ENCODE assay signal across 8 cellular contexts in genomic region chr6:107957165-107957908, GRCh38. TPM values are rescaled to one million over a fixed set of nuclear protein-coding genes. Genes with fewer than 3 reads are reported as not detected.
DNase-seq lines count a peak whose midpoint lies in the region; ATAC-seq, FAIRE-seq and TF ChIP-seq lines count a peak whose summit lies in the region.

No MANE protein-coding gene starts in this region.

- no peaks in the 10 kb centered on the region for H3K36me3 ChIP-seq in kidney (ENCODE audit: control insufficient read depth in 1 of 2, insufficient read depth in 2 of 2, low read length in 2 of 2)

- peak overlapping the region; percentile 92 for H3K27ac ChIP-seq in VCaP
- peak overlapping the region; percentile 70 for H3K27ac ChIP-seq in caudate nucleus (ENCODE audit: low read depth, low read length)
- H3K27ac ChIP-seq in kidney (ENCODE audit: low read depth in 2 of 2, low read length in 2 of 2), result peak overlapping the region; percentile 84 to 90

- DNase-seq in LHCN-M2 (ENCODE audit: low read depth) (peak; percentile 87), caudate nucleus (lab: John Stamatoyannopoulos, UW) (peak in 35 of 61 donors; percentile 6 to 66 (median 41)), kidney (peak; percentile 79), NCI-H187 treated with DMSO at 0.1 percent for 48 hours (lab: John Stamatoyannopoulos, UW) (no peak)
- DNase-seq in stimulated activated CD4-positive, alpha-beta T cell treated with anti-CD3 and anti-CD28 coated beads, Interleukin-15, amount 100 ng/mL, for 24 hours, result peak; percentile 79

- no peaks in the 10 kb centered on the region for H3K9me3 ChIP-seq in kidney (ENCODE audit: control insufficient read depth in 1 of 2, low read length in 2 of 2)

- TF ChIP-seq CTCF in VCaP (conservative IDR thresholded peaks at IDR 0.05), result no peak
- no peak for TF ChIP-seq CTCF in kidney (IDR thresholded peaks at IDR 0.05; ENCODE audit: borderline replicate concordance, extremely low read depth, insufficient read depth)

- no peak for FAIRE-seq in kidney (lab: Jason Lieb, UNC)

- intact Hi-C loops in kidney (cut with DNase I), result no loop called here

- H3K4me3 ChIP-seq in GM08714 (ENCODE audit: low read length) (peak overlapping the region; percentile 91), kidney (ENCODE audit: low read length in 2 of 2) (peak overlapping the region; percentile 91)

- H3K9ac ChIP-seq in kidney (ENCODE audit: low read length in 2 of 2), result peak overlapping the region; percentile 57 to 68

- H3K4me1 ChIP-seq in kidney (ENCODE audit: control insufficient read depth in 1 of 2, insufficient read depth in 1 of 2, low read depth in 1 of 2, low read length in 2 of 2), result peaks cover 3 to 5% of the 10 kb centered on the region in 2 donors

- peak; percentile 33 for ATAC-seq in GM21737 (IDR thresholded peaks at IDR 0.05; ENCODE audit: unreplicated experiment)

RNA-seq across cellular contexts. Expression of gene SEC63, which starts 0.7 kb away (rescaled TPM):
- total RNA-seq in LHCN-M2 (2014; rRNA removed) (12.4 and 27.1 TPM in 2 replicates), kidney (88.8 TPM)
- 32.4 TPM for polyA plus RNA-seq in LHCN-M2 (2012)
- polyA plus RNA-seq in kidney (ENCODE audit: insufficient read depth, low read depth, low replicate concordance), result 31.4 TPM
